In genomic region chr21:16426936-16427335, GRCh38 we compare ENCODE assay signal across 15 cellular contexts.
"Had no signal": no experiment of that assay in that cellular context is flagged by ENCODE, and none has a peak within 500 bp of the region (broad histone marks: within the 10 kb centered on the region; RNA-seq: fewer than 3 reads in every experiment).

No MANE protein-coding gene starts in this region.

- H3K4me3 ChIP-seq: lung, pancreas, tibial nerve had no signal

- ATAC-seq: activated T-cell treated with anti-CD3 and anti-CD28 coated beads, Interleukin-2, amount 50 U/mL, for 72 hours; esophagus mucosa; pancreas; stimulated activated memory B cell treated with anti-CD40 and anti-IgM and Interleukin-4, amounts not matched to agents 10 μg/mL and 1 μg/mL and 100 μg/mL, for 72 hours; T-helper 17 cell had no signal

- H3K9me3 ChIP-seq: pancreas, tibial nerve had no signal

- H3K27ac ChIP-seq: pancreas had no signal

- H3K36me3 ChIP-seq: pancreas, tibial nerve had no signal

- H3K27me3 ChIP-seq: pancreas, tibial nerve had no signal

- DNase-seq: activated CD4-positive, alpha-beta T cell treated with anti-CD3 and anti-CD28 coated beads, Interleukin-2, amount 10 ng/mL, durations not matched to agents 24 days and 14 days; activated CD4-positive, CD25-positive, alpha-beta regulatory T cell; activated CD8-positive, alpha-beta memory T cell treated with anti-CD3 and anti-CD28 coated beads, Interleukin-2, amount 50 U/mL, for 48 hours; activated gamma-delta T cell; activated T-cell treated with anti-CD3 and anti-CD28 coated beads, Interleukin-2, amount 50 U/mL, for 72 hours; hypothalamus; kidney glomerular epithelial cell; naive B cell; pancreas; stimulated activated CD4-positive, alpha-beta T cell treated with anti-CD3 and anti-CD28 coated beads, Interleukin-2, amount 100 ng/mL, for 48 hours; T-helper 17 cell had no signal
